ENCODE assay signal across 14 cellular contexts in genomic region chr6:90947184-90948064, GRCh38.
"Had no signal": no experiment of that assay in that cellular context is flagged by ENCODE, and none has a peak within 500 bp of the region (broad histone marks: within the 10 kb centered on the region; RNA-seq: fewer than 3 reads in every experiment).

No MANE protein-coding gene starts in this region.

- ATAC-seq: activated CD4-positive, alpha-beta T cell treated with anti-CD3 and anti-CD28 coated beads for 36 hours; activated CD8-positive, alpha-beta T cell treated with anti-CD3 and anti-CD28 coated beads for 36 hours; naive thymus-derived CD4-positive, alpha-beta T cell had no signal

- H3K4me3 ChIP-seq: esophagus muscularis mucosa, spleen, tibial nerve had no signal

- H3K27ac ChIP-seq: esophagus muscularis mucosa, spleen, tibial nerve had no signal

- H3K4me1 ChIP-seq: esophagus muscularis mucosa, spleen, tibial nerve had no signal

- H3K4me3 Mint-ChIP-seq: activated CD4-positive, alpha-beta T cell treated with anti-CD3 and anti-CD28 coated beads for 36 hours; activated CD8-positive, alpha-beta T cell treated with anti-CD3 and anti-CD28 coated beads for 36 hours; activated naive CD4-positive, alpha-beta T cell treated with anti-CD3 and anti-CD28 coated beads, Interleukin-2, amount 50 U/mL, for 24 hours; activated T-cell treated with anti-CD3 and anti-CD28 coated beads, Interleukin-2, amount 50 U/mL, for 24 hours; dendritic cell treated with granulocyte-macrophage colony-stimulating factor and Interleukin-4, amounts not matched to agents 40 ng/mL and 50 ng/mL, for 4 days; immature natural killer cell; naive thymus-derived CD4-positive, alpha-beta T cell had no signal

- H3K27me3 Mint-ChIP-seq: activated CD4-positive, alpha-beta T cell treated with anti-CD3 and anti-CD28 coated beads for 36 hours; activated CD8-positive, alpha-beta T cell treated with anti-CD3 and anti-CD28 coated beads for 36 hours; activated naive CD4-positive, alpha-beta T cell treated with anti-CD3 and anti-CD28 coated beads, Interleukin-2, amount 50 U/mL, for 24 hours; activated T-cell treated with anti-CD3 and anti-CD28 coated beads, Interleukin-2, amount 50 U/mL, for 24 hours; dendritic cell treated with granulocyte-macrophage colony-stimulating factor and Interleukin-4, amounts not matched to agents 40 ng/mL and 50 ng/mL, for 4 days had no signal

- H3K9me3 ChIP-seq: esophagus muscularis mucosa, spleen, tibial nerve had no signal

- H3K27me3 ChIP-seq: esophagus muscularis mucosa, spleen, tibial nerve had no signal

- H3K9me3 Mint-ChIP-seq: activated CD8-positive, alpha-beta T cell treated with anti-CD3 and anti-CD28 coated beads for 36 hours; activated naive CD4-positive, alpha-beta T cell treated with anti-CD3 and anti-CD28 coated beads, Interleukin-2, amount 50 U/mL, for 24 hours; activated T-cell treated with anti-CD3 and anti-CD28 coated beads, Interleukin-2, amount 50 U/mL, for 24 hours; dendritic cell treated with granulocyte-macrophage colony-stimulating factor and Interleukin-4, amounts not matched to agents 40 ng/mL and 50 ng/mL, for 4 days; immature natural killer cell; naive thymus-derived CD4-positive, alpha-beta T cell had no signal

- DNase-seq: activated CD4-positive, alpha-beta T cell treated with anti-CD3 and anti-CD28 coated beads for 36 hours; activated CD8-positive, alpha-beta T cell treated with anti-CD3 and anti-CD28 coated beads for 36 hours; activated T-cell treated with anti-CD3 and anti-CD28 coated beads, Interleukin-2, amount 50 U/mL, for 24 hours; effector CD8-positive, alpha-beta T cell; immature natural killer cell; mesendoderm; naive thymus-derived CD4-positive, alpha-beta T cell; spleen; stimulated activated naive CD4-positive, alpha-beta T cell treated with Interleukin-2 at 50 U/mL for 16 hours; SW 1271 had no signal

- H3K36me3 Mint-ChIP-seq: activated naive CD4-positive, alpha-beta T cell treated with anti-CD3 and anti-CD28 coated beads, Interleukin-2, amount 50 U/mL, for 24 hours; immature natural killer cell; naive thymus-derived CD4-positive, alpha-beta T cell had no signal

- H3K27ac Mint-ChIP-seq: activated CD4-positive, alpha-beta T cell treated with anti-CD3 and anti-CD28 coated beads for 36 hours; activated CD8-positive, alpha-beta T cell treated with anti-CD3 and anti-CD28 coated beads for 36 hours; activated naive CD4-positive, alpha-beta T cell treated with anti-CD3 and anti-CD28 coated beads, Interleukin-2, amount 50 U/mL, for 24 hours; activated T-cell treated with anti-CD3 and anti-CD28 coated beads, Interleukin-2, amount 50 U/mL, for 24 hours; dendritic cell treated with granulocyte-macrophage colony-stimulating factor and Interleukin-4, amounts not matched to agents 40 ng/mL and 50 ng/mL, for 4 days; immature natural killer cell; naive thymus-derived CD4-positive, alpha-beta T cell had no signal

- H3K4me1 Mint-ChIP-seq: activated CD4-positive, alpha-beta T cell treated with anti-CD3 and anti-CD28 coated beads for 36 hours; activated naive CD4-positive, alpha-beta T cell treated with anti-CD3 and anti-CD28 coated beads, Interleukin-2, amount 50 U/mL, for 24 hours; immature natural killer cell; naive thymus-derived CD4-positive, alpha-beta T cell had no signal

- H3K36me3 ChIP-seq: esophagus muscularis mucosa, spleen, tibial nerve had no signal
